In genomic region chr5:134610715-134611114, GRCh38 we compare ENCODE assay signal across 17 cellular contexts. TPM values are rescaled to one million over a fixed set of nuclear protein-coding genes. Genes with fewer than 3 reads are reported as not detected.
A peak's percentile ranks its signal among the peaks of the same experiment; 100 is the strongest.
DNase-seq lines count a peak whose midpoint lies in the region; FAIRE-seq and TF ChIP-seq lines count a peak whose summit lies in the region.
"Had no signal": no experiment of that assay in that cellular context is flagged by ENCODE, and none has a peak within 500 bp of the region (broad histone marks: within the 10 kb centered on the region; RNA-seq: fewer than 3 reads in every experiment).

No MANE protein-coding gene starts in this region.

- no peak overlapping the region for H3K4me3 Mint-ChIP-seq in activated T-cell treated with anti-CD3 and anti-CD28 coated beads, Interleukin-2, amount 50 U/mL, for 24 hours
- no peak overlapping the region for H3K4me3 Mint-ChIP-seq in chondrocyte (ENCODE audit: unreplicated experiment)
- H3K4me3 Mint-ChIP-seq in progenitor cell of endocrine pancreas (ENCODE audit: low read depth): peak overlapping the region; percentile 31

- peaks cover 85% of the 10 kb centered on the region for H3K36me3 Mint-ChIP-seq in activated T-cell treated with anti-CD3 and anti-CD28 coated beads, Interleukin-2, amount 50 U/mL, for 24 hours (ENCODE audit: low read depth)
- H3K36me3 Mint-ChIP-seq in chondrocyte (ENCODE audit: low read depth) (peaks cover 31% of the 10 kb centered on the region), progenitor cell of endocrine pancreas (ENCODE audit: insufficient read depth) (peaks cover 44% of the 10 kb centered on the region)

- DNase-seq in activated T-cell treated with anti-CD3 and anti-CD28 coated beads, Interleukin-2, amount 50 U/mL, for 24 hours: no peak
- DNase-seq in activated T-cell treated with anti-CD3 and anti-CD28 coated beads, Interleukin-2, amount 50 U/mL, for 1 hour: no peak
- no peak for DNase-seq in GM18507 (ENCODE audit: extremely low spot score, insufficient read length, low read depth)
- no peak for DNase-seq in chondrocyte (ENCODE audit: low spot score)
- DNase-seq in progenitor cell of endocrine pancreas (ENCODE audit: low spot score, unreplicated experiment): no peak
- DNase-seq in NAMALWA (ENCODE audit: low spot score): no peak
- no peak for DNase-seq in mesenteric fat pad (ENCODE audit: low spot score)
- DNase-seq in HuH-7.5 (ENCODE audit: low spot score): no peak
- DNase-seq: C1 segment of cervical spinal cord, GF-D8, NCI-H1092, NCI-H510A treated with DMSO at 0.1 percent for 48 hours, Peyer's patch, Right ventricle myocardium superior had no signal

- no peaks in the 10 kb centered on the region for H3K27me3 Mint-ChIP-seq in activated T-cell treated with anti-CD3 and anti-CD28 coated beads, Interleukin-2, amount 50 U/mL, for 24 hours
- H3K27me3 Mint-ChIP-seq in chondrocyte (ENCODE audit: low read depth): no peaks in the 10 kb centered on the region
- no peaks in the 10 kb centered on the region for H3K27me3 Mint-ChIP-seq in progenitor cell of endocrine pancreas

- FAIRE-seq in GM18507 (lab: Jason Lieb, UNC): peak; percentile 33
- FAIRE-seq: A549, GM12892, H1 had no signal

- H3K9me3 Mint-ChIP-seq in activated T-cell treated with anti-CD3 and anti-CD28 coated beads, Interleukin-2, amount 50 U/mL, for 24 hours: no peaks in the 10 kb centered on the region
- H3K9me3 Mint-ChIP-seq in chondrocyte (ENCODE audit: low read depth) (no peaks in the 10 kb centered on the region), progenitor cell of endocrine pancreas (ENCODE audit: low read depth) (no peaks in the 10 kb centered on the region)

- H3K4me1 Mint-ChIP-seq in activated T-cell treated with anti-CD3 and anti-CD28 coated beads, Interleukin-2, amount 50 U/mL, for 24 hours (ENCODE audit: low read depth): peaks cover 35% of the 10 kb centered on the region
- H3K4me1 Mint-ChIP-seq in chondrocyte (ENCODE audit: low read depth) (peaks cover 14% of the 10 kb centered on the region), progenitor cell of endocrine pancreas (ENCODE audit: low read depth) (peaks cover 18% of the 10 kb centered on the region)

- TF ChIP-seq CTCF in chondrocyte (IDR thresholded peaks at IDR 0.05): no peak
- no peak for TF ChIP-seq CTCF in progenitor cell of endocrine pancreas (IDR thresholded peaks at IDR 0.05; ENCODE audit: unreplicated experiment)

- peak overlapping the region; percentile 78 for H3K27ac Mint-ChIP-seq in activated T-cell treated with anti-CD3 and anti-CD28 coated beads, Interleukin-2, amount 50 U/mL, for 24 hours
- H3K27ac Mint-ChIP-seq in chondrocyte (ENCODE audit: unreplicated experiment) (peak overlapping the region; percentile 51), progenitor cell of endocrine pancreas (peak overlapping the region; percentile 74)

RNA-seq across cellular contexts. Expression of gene SAR1B, which starts 21.9 kb away (rescaled TPM):
- 76.8 to 95.5 TPM (median 77.1 TPM) in 3 replicates for total RNA-seq in chondrocyte
- 51.9 and 54.8 TPM in 2 replicates for total RNA-seq in progenitor cell of endocrine pancreas
- 87.6 TPM for total RNA-seq in mesenteric fat pad

RNA-seq across cellular contexts. Expression of gene SEC24A, which starts 37.9 kb away (rescaled TPM):
- 48.1 to 50.7 TPM (median 48.2 TPM) in 3 replicates for total RNA-seq in chondrocyte
- total RNA-seq in progenitor cell of endocrine pancreas: 25.1 and 27.0 TPM in 2 replicates
- 34.2 TPM for total RNA-seq in mesenteric fat pad
